Comparison of ENCODE assay signal across 9 cellular contexts in the genomic region with DNA sequence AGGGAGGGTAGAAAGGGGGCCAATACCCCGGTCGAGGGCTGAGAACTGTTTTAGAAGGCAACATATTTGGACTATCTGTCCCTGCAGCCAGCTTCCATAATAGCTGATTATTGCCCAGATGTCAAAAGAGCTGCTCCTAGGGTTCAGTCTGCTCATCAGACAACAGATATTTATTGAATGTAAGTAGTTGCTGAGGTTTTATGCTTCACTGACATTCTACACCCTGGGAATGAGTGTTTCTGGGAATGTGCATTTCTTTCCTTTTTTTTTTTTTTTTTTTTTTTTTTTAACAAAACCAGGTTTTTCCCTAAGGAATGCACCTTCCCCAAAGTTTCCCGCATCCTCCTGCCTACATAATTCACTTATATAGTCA. TPM values are rescaled to one million over a fixed set of nuclear protein-coding genes. Genes with fewer than 3 reads are reported as not detected.
DNase-seq lines count a peak whose midpoint lies in the region; ATAC-seq, FAIRE-seq and TF ChIP-seq lines count a peak whose summit lies in the region.
"Not testable (repeated sequence)": the region's sequence is repeated elsewhere in the genome, so short reads cannot be mapped to it uniquely, and the experiment has no call there.
"Had no signal": no experiment of that assay in that cellular context is flagged by ENCODE, and none has a peak within 500 bp of the region (broad histone marks: within the 10 kb centered on the region; RNA-seq: fewer than 3 reads in every experiment).

No MANE protein-coding gene starts in this region.

- H3K36me3 Mint-ChIP-seq in neural crest cell (ENCODE audit: low read depth) = not testable (repeated sequence)
- H3K36me3 Mint-ChIP-seq in stimulated activated memory B cell treated with anti-CD40 and anti-IgM and Interleukin-4, amounts not matched to agents 10 μg/mL and 1 μg/mL and 100 μg/mL, for 72 hours = peaks cover 16% of the 10 kb centered on the region

- not testable (repeated sequence) for H2BK15ac ChIP-seq in mesenchymal stem cell (ENCODE audit: low read depth, poor library complexity, severe bottlenecking)

- H2AK5ac ChIP-seq in mesenchymal stem cell (ENCODE audit: low read length, severe bottlenecking) = not testable (repeated sequence)

- not testable (repeated sequence) for H3K9me3 Mint-ChIP-seq in neural crest cell; stimulated activated memory B cell treated with anti-CD40 and anti-IgM and Interleukin-4, amounts not matched to agents 10 μg/mL and 1 μg/mL and 100 μg/mL, for 72 hours

- H3K36me3 ChIP-seq in mesenchymal stem cell (ENCODE audit: control insufficient read depth in 1 of 2, insufficient read depth in 2 of 2, low read depth in 1 of 2, low read length in 2 of 2) = not testable (repeated sequence)

- H3K9me3 ChIP-seq in mesenchymal stem cell (ENCODE audit: control insufficient read depth, low read length) = not testable (repeated sequence)

- WGBS in mesenchymal stem cell = 6% methylated on average over 2 of the region's 3 CpGs

- H3K4me2 ChIP-seq in mesenchymal stem cell (ENCODE audit: low read length, poor library complexity, severe bottlenecking) = not testable (repeated sequence)

- H2BK5ac ChIP-seq in mesenchymal stem cell (ENCODE audit: low read depth, low read length, poor library complexity, severe bottlenecking) = not testable (repeated sequence)

- not testable (repeated sequence) for H3K79me1 ChIP-seq in mesenchymal stem cell (replicated peaks; ENCODE audit: low read length, poor library complexity, severe bottlenecking)

- not testable (repeated sequence) for H3K27ac Mint-ChIP-seq in neural crest cell (ENCODE audit: unreplicated experiment)
- peak overlapping the region; percentile 67 for H3K27ac Mint-ChIP-seq in stimulated activated memory B cell treated with anti-CD40 and anti-IgM and Interleukin-4, amounts not matched to agents 10 μg/mL and 1 μg/mL and 100 μg/mL, for 72 hours

- peak; percentile 98 for FAIRE-seq in RCC 7860 (lab: Jason Lieb, UNC)

- not testable (repeated sequence) for H3K27me3 Mint-ChIP-seq in neural crest cell (ENCODE audit: low read depth); stimulated activated memory B cell treated with anti-CD40 and anti-IgM and Interleukin-4, amounts not matched to agents 10 μg/mL and 1 μg/mL and 100 μg/mL, for 72 hours

- not testable (repeated sequence) for H3K14ac ChIP-seq in mesenchymal stem cell (ENCODE audit: low read length in 2 of 2)

- H2AFZ ChIP-seq in mesenchymal stem cell (ENCODE audit: low read depth, low read length) = not testable (repeated sequence)

- not testable (repeated sequence) for H3K23ac ChIP-seq in mesenchymal stem cell (ENCODE audit: low read length in 2 of 2)

- H3K4me3 ChIP-seq in AG10803 (ENCODE audit: low read length); epithelial cell of proximal tubule (ENCODE audit: low read depth, low read length); mesenchymal stem cell (ENCODE audit: insufficient read depth in 1 of 2, low read depth in 1 of 2, low read length in 2 of 2): not testable (repeated sequence)

- H4K91ac ChIP-seq in mesenchymal stem cell (ENCODE audit: low read length) = not testable (repeated sequence)

- DNase-seq in AG10803 (ENCODE audit: low read depth) = peak; percentile 11
- peak; percentile 45 for DNase-seq in DMS 273 (lab: John Stamatoyannopoulos, UW; ENCODE audit: unreplicated experiment)
- DNase-seq in M059J (ENCODE audit: low read depth) = peak; percentile 49
- peak; percentile 69 for DNase-seq in RCC 7860 (ENCODE audit: low spot score)
- peak; percentile 30 for DNase-seq in epithelial cell of proximal tubule (ENCODE audit: low read depth)
- DNase-seq in mesenchymal stem cell = peak; percentile 6
- DNase-seq in neural crest cell (ENCODE audit: low read depth, low spot score) = not testable (repeated sequence)

- peak overlapping the region in 1 of 2 experiments; percentile 68 for H3K4ac ChIP-seq in mesenchymal stem cell (ENCODE audit: low read depth in 1 of 2, low read length in 2 of 2)

- H4K8ac ChIP-seq in mesenchymal stem cell (ENCODE audit: low read length) = not testable (repeated sequence)

- not testable (repeated sequence) for ATAC-seq in stimulated activated memory B cell treated with anti-CD40 and anti-IgM and Interleukin-4, amounts not matched to agents 10 μg/mL and 1 μg/mL and 100 μg/mL, for 72 hours

- TF ChIP-seq CTCF in AG10803 (conservative IDR thresholded peaks at IDR 0.05; ENCODE audit: low read length); epithelial cell of proximal tubule (conservative IDR thresholded peaks at IDR 0.05; ENCODE audit: low read depth, low read length); neural crest cell (conservative IDR thresholded peaks at IDR 0.05): not testable (repeated sequence)

- peaks cover 0 to 63% of the 10 kb centered on the region in 2 experiments for H3K27me3 ChIP-seq in mesenchymal stem cell (ENCODE audit: control insufficient read depth in 1 of 2, insufficient read depth in 1 of 2, low read length in 2 of 2)

- H2BK12ac ChIP-seq in mesenchymal stem cell (ENCODE audit: low read length in 2 of 2) = peak overlapping the region; percentile 1 to 80

- H3K4me3 Mint-ChIP-seq in neural crest cell = peak overlapping the region; percentile 47
- H3K4me3 Mint-ChIP-seq in stimulated activated memory B cell treated with anti-CD40 and anti-IgM and Interleukin-4, amounts not matched to agents 10 μg/mL and 1 μg/mL and 100 μg/mL, for 72 hours = not testable (repeated sequence)

- not testable (repeated sequence) for H2BK120ac ChIP-seq in mesenchymal stem cell (ENCODE audit: low read depth, low read length)

- peak overlapping the region in 1 of 2 experiments; percentile 2 for H3K18ac ChIP-seq in mesenchymal stem cell (ENCODE audit: low read depth in 1 of 2, low read length in 2 of 2)

- H3K27ac ChIP-seq in mesenchymal stem cell (ENCODE audit: low read length, poor library complexity, severe bottlenecking) = peak overlapping the region; percentile 1

- peaks cover 42% of the 10 kb centered on the region for H3K4me1 Mint-ChIP-seq in neural crest cell
- peaks cover 72% of the 10 kb centered on the region for H3K4me1 Mint-ChIP-seq in stimulated activated memory B cell treated with anti-CD40 and anti-IgM and Interleukin-4, amounts not matched to agents 10 μg/mL and 1 μg/mL and 100 μg/mL, for 72 hours

- not testable (repeated sequence) for H3K9ac ChIP-seq in mesenchymal stem cell (ENCODE audit: low read length)

- peaks cover 23% of the 10 kb centered on the region for H3K4me1 ChIP-seq in mesenchymal stem cell (ENCODE audit: control insufficient read depth, insufficient read depth, low read depth, low read length)

RNA-seq across cellular contexts. Expression of gene AFF3, which starts 33.8 kb away (rescaled TPM):
- total RNA-seq in M059J (2014; rRNA removed; shearing (Covaris generic)) = 2.6 and 3.0 TPM in 2 replicates
- 0.35 and 1.1 TPM in 2 replicates for total RNA-seq in epithelial cell of proximal tubule
- 43.3 TPM for polyA plus RNA-seq in mesenchymal stem cell (2013, experiment 1 of 2)
- 37.4 TPM for polyA plus RNA-seq in mesenchymal stem cell (2013, experiment 2 of 2)
- 20.9 and 25.7 TPM in 2 replicates for total RNA-seq in neural crest cell
- total RNA-seq: HT-29 had no signal
